11 cellular contexts compared by ENCODE assay signal in the genomic region with DNA sequence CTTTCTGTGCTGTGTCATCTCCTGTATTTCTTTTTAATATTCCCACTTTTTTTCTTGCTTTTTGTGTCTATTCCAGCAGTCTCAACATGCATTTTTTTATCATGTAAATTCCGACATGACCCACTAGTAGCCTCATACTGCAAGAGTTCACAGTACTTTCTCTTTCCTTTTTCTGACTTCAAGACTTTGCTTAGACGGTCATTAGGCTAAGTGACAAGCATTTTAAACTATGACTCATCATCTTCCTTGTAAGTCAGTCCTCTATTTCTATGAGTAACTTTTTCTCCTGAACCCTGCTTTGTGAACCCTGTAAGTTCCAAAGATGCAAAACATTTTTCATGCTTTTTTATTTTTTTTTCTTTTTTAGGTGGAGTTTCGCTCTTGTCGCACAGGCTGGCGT.
DNase-seq lines count a peak whose midpoint lies in the region; ATAC-seq and TF ChIP-seq lines count a peak whose summit lies in the region.
"Had no signal": no experiment of that assay in that cellular context is flagged by ENCODE, and none has a peak within 500 bp of the region (broad histone marks: within the 10 kb centered on the region; RNA-seq: fewer than 3 reads in every experiment).

No MANE protein-coding gene starts in this region.

- H3K9me3 ChIP-seq in Caco-2: no peaks in the 10 kb centered on the region

- H3K4me3 ChIP-seq in Caco-2 (ENCODE audit: low read depth, low read length): no peak overlapping the region

- POLR2A ChIA-PET in Caco-2 (lab: Charles Lee): no interaction called here

- intact Hi-C loops in sciatic nerve (cut with DNase I) (no loop called here), posterior vena cava (cut with DNase I) (no loop called here), Caco-2 (cut with micrococcal nuclease; ENCODE audit: unreplicated experiment) (no loop called here)

- ATAC-seq in GM19035 (IDR thresholded peaks at IDR 0.05; ENCODE audit: unreplicated experiment) (peak; percentile 92), HG03039 (IDR thresholded peaks at IDR 0.05; ENCODE audit: unreplicated experiment) (peak; percentile 67), sciatic nerve (peak; percentile 74), GM18873 (IDR thresholded peaks at IDR 0.05; ENCODE audit: low FRiP score, unreplicated experiment) (no peak)

- no peak for TF ChIP-seq CTCF in Caco-2 (IDR thresholded peaks at IDR 0.05; ENCODE audit: insufficient read depth in 1 of 2, low read depth in 1 of 2, low read length in 1 of 2, severe bottlenecking in 1 of 2, unreplicated experiment in 1 of 2)

- peak; percentile 26 for DNase-seq in amniotic epithelial cell (ENCODE audit: low read depth)
- DNase-seq in sciatic nerve (ENCODE audit: low spot score): no peak
- DNase-seq in posterior vena cava (ENCODE audit: low spot score): no peak
- DNase-seq in NCI-H446 (lab: John Stamatoyannopoulos, UW): no peak
- no peak for DNase-seq in Caco-2
- DNase-seq: activated CD8-positive, alpha-beta memory T cell treated with anti-CD3 and anti-CD28 coated beads, Interleukin-2, amount 50 U/mL, for 48 hours; left cardiac atrium had no signal

- H3K4me1 ChIP-seq in Caco-2: no peaks in the 10 kb centered on the region

- CTCF ChIA-PET in Caco-2 (lab: Charles Lee): no interaction called here

- no peak overlapping the region for H3K4me3 Mint-ChIP-seq in Caco-2 (ENCODE audit: unreplicated experiment)
- H3K4me3 Mint-ChIP-seq: stimulated activated naive CD8-positive, alpha-beta T cell treated with anti-CD3 and anti-CD28 coated beads, Interleukin-15, Interleukin-2, amounts not matched to agents 100 ng/mL and 50 ng/mL, for 24 hours had no signal

- H3K36me3 ChIP-seq in Caco-2 (ENCODE audit: control insufficient read depth, insufficient read depth, low read length): no peaks in the 10 kb centered on the region

- no peaks in the 10 kb centered on the region for H3K36me3 Mint-ChIP-seq in Caco-2 (ENCODE audit: insufficient read depth, unreplicated experiment)

- H3K27me3 Mint-ChIP-seq in Caco-2 (ENCODE audit: insufficient read depth, unreplicated experiment): peaks cover 5% of the 10 kb centered on the region
- H3K27me3 Mint-ChIP-seq: stimulated activated naive CD8-positive, alpha-beta T cell treated with anti-CD3 and anti-CD28 coated beads, Interleukin-15, Interleukin-2, amounts not matched to agents 100 ng/mL and 50 ng/mL, for 24 hours had no signal

- no peaks in the 10 kb centered on the region for H3K4me1 Mint-ChIP-seq in Caco-2 (ENCODE audit: low read depth, unreplicated experiment)

- no peaks in the 10 kb centered on the region for H3K9me3 Mint-ChIP-seq in Caco-2 (ENCODE audit: unreplicated experiment)

- no TSS peak for BruUV-seq in Caco-2 (replicated peaks; lab: Mats Ljungman, UMichigan)

- no peaks in the 10 kb centered on the region for H3K27me3 ChIP-seq in Caco-2 (replicated peaks; ENCODE audit: control insufficient read depth, insufficient read depth, low read length)

- H3K27ac Mint-ChIP-seq in Caco-2 (ENCODE audit: unreplicated experiment): no peak overlapping the region
- H3K27ac Mint-ChIP-seq: stimulated activated naive CD8-positive, alpha-beta T cell treated with anti-CD3 and anti-CD28 coated beads, Interleukin-15, Interleukin-2, amounts not matched to agents 100 ng/mL and 50 ng/mL, for 24 hours had no signal
